In the genomic region with DNA sequence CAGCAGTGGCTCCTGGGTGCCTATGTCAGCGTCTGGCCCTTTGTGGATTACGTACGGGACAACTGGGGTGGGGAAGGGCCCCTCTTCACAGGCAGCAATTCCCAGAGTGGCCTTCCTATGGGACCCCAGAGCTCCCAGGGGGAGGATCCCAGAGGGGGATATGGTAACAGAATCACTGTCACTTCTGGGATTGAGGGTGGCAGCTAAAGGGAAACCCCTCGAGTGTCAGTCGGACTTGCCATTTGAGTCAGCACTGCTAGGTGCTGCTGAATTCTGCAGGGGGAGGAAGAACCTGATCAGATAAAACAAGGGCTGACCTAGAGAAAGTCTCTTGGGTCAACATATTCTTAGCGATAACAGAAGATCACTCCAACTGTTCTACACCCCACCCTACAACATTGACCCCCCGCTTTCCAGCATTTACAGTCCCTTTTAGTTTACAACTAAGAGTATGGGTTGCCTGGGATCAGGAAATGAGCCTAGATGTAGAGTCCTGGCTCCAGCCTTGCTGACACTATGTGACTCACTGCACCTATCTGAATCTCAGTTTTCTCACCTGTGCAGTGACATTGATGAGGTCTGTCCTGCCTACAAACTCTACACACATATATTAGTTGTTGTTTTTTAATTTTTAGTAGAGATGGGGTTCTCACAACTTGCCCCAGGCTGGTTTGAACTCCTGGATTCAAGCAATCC, we compare ENCODE assay signal across 9 cellular contexts. TPM values are rescaled to one million over a fixed set of nuclear protein-coding genes. Genes with fewer than 3 reads are reported as not detected.
DNase-seq lines count a peak whose midpoint lies in the region; ATAC-seq and TF ChIP-seq lines count a peak whose summit lies in the region.
"Had no signal": no experiment of that assay in that cellular context is flagged by ENCODE, and none has a peak within 500 bp of the region (broad histone marks: within the 10 kb centered on the region; RNA-seq: fewer than 3 reads in every experiment).

No MANE protein-coding gene starts in this region.

- H3K27me3 ChIP-seq in OCI-LY3 (ENCODE audit: low read depth, low read length) (no peaks in the 10 kb centered on the region), breast epithelium (no peaks in the 10 kb centered on the region), testis (no peaks in the 10 kb centered on the region)

- TF ChIP-seq POLR2A in breast epithelium (IDR thresholded peaks at IDR 0.05), result no peak
- no peak for TF ChIP-seq POLR2A in testis (IDR thresholded peaks at IDR 0.05)

- H3K4me3 ChIP-seq in OCI-LY3 (ENCODE audit: low read length) (peak overlapping the region; percentile 83), breast epithelium (peak overlapping the region; percentile 39 to 70 (median 57)), testis (peak overlapping the region; percentile 57 to 70)

- H3K9ac ChIP-seq in OCI-LY3 (ENCODE audit: low read length), result peak overlapping the region; percentile 81

- peak overlapping the region; percentile 0; the same call in 1 of the 2 replicates for H2AFZ ChIP-seq in OCI-LY3 (ENCODE audit: low read depth, low read length)

- DNase-seq in NCI-H1417 (lab: John Stamatoyannopoulos, UW) (peak in 2 of 3 experiments; percentile 50 to 59), NCI-H1417 treated with DMSO at 0.1 percent for 48 hours (lab: John Stamatoyannopoulos, UW) (no peak), breast epithelium (ENCODE audit: low spot score in 2 of 2) (no peak), medulla oblongata (ENCODE audit: extremely low spot score) (peak; percentile 64), testis (no peak), NCI-H2029 (lab: John Stamatoyannopoulos, UW) (no peak)

- H3K4me2 ChIP-seq in OCI-LY3 (ENCODE audit: low read length), result peak overlapping the region; percentile 96

- peak; percentile 42 for ATAC-seq in HG02642 (IDR thresholded peaks at IDR 0.05; ENCODE audit: poor library complexity, unreplicated experiment)

- H3K4me1 ChIP-seq in OCI-LY3 (ENCODE audit: low read length), result peaks cover 71% of the 10 kb centered on the region
- peaks cover 20% of the 10 kb centered on the region in 2 donors for H3K4me1 ChIP-seq in breast epithelium
- peaks cover 40% of the 10 kb centered on the region for H3K4me1 ChIP-seq in testis

- H3K27ac ChIP-seq in OCI-LY3 (ENCODE audit: low read length) (peak overlapping the region; percentile 98), breast epithelium (peak overlapping the region; percentile 93 to 95), testis (peak overlapping the region; percentile 87 to 94)
- H3K27ac ChIP-seq: C4-2B had no signal

- TF ChIP-seq CTCF in OCI-LY3 (IDR thresholded peaks at IDR 0.05; ENCODE audit: low read depth, low read length), result no peak
- no peak for TF ChIP-seq CTCF in breast epithelium (IDR thresholded peaks at IDR 0.05)
- no peak for TF ChIP-seq CTCF in testis (IDR thresholded peaks at IDR 0.05)

- H3K9me3 ChIP-seq in OCI-LY3 (ENCODE audit: insufficient read depth, low read length) (no peaks in the 10 kb centered on the region), breast epithelium (no peaks in the 10 kb centered on the region), testis (no peaks in the 10 kb centered on the region)

- H4K20me1 ChIP-seq in OCI-LY3 (ENCODE audit: insufficient read depth, low read length), result no peaks in the 10 kb centered on the region

- H3K79me2 ChIP-seq in OCI-LY3 (ENCODE audit: low read length), result no peaks in the 10 kb centered on the region

- intact Hi-C loops in breast epithelium (cut with DNase I; ENCODE audit: low total_unique reads) (no loop called here), testis (cut with DNase I; ENCODE audit: low total_unique reads) (no loop called here)

- H3K36me3 ChIP-seq in OCI-LY3 (replicated peaks; ENCODE audit: low read depth, low read length), result no peaks in the 10 kb centered on the region
- H3K36me3 ChIP-seq in breast epithelium, result no peaks in the 10 kb centered on the region
- H3K36me3 ChIP-seq in testis (ENCODE audit: low read depth, missing control alignments), result no peaks in the 10 kb centered on the region

- 13 to 22% methylated on average over 7 of the region's 7 CpGs for WGBS in testis, 2 donors

RNA-seq across cellular contexts. Expression of gene DDIT4, which starts 12.3 kb away (rescaled TPM):
- 100 to 1,000 TPM; 183 to 555 (median 341) TPM for total RNA-seq in breast epithelium
- 10 to 100 TPM; 69.6 to 94.3 TPM for total RNA-seq in testis
- 46.6 TPM for polyA plus RNA-seq in testis (ENCODE audit: insufficient read depth, low read depth, low replicate concordance)

RNA-seq across cellular contexts. Expression of gene ASCC1, which starts 45.4 kb away (rescaled TPM):
- 10 to 100 TPM; 28.5 to 42.9 (median 29.6) TPM for total RNA-seq in breast epithelium
- 10 to 100 TPM; 48.8 to 58.3 TPM for total RNA-seq in testis
- 47.4 TPM for polyA plus RNA-seq in testis (ENCODE audit: insufficient read depth, low read depth, low replicate concordance)

RNA-seq across cellular contexts. Expression of gene ANAPC16, which starts 45.7 kb away (rescaled TPM):
- total RNA-seq in breast epithelium, result 100 to 1,000 TPM; 104 to 155 (median 112) TPM
- 10 to 100 TPM; 43.8 to 47.9 TPM for total RNA-seq in testis
- 96.0 TPM for polyA plus RNA-seq in testis (ENCODE audit: insufficient read depth, low read depth, low replicate concordance)

Comparison
In these comparisons a context has a peak if more than half of its experiments do, and no peak if none do; other contexts are left out.
1. DNase-seq: peak in NCI-H1417 (2 of 3) and medulla oblongata (single experiment); none in NCI-H1417 treated with DMSO at 0.1 percent for 48 hours (single experiment), breast epithelium (0 of 2), testis (single experiment) and NCI-H2029 (single experiment).
2. Peak in every context shown above with its lines, with median percentiles within 50 percentile points of each other: H3K27ac ChIP-seq and H3K4me3 ChIP-seq.